Comparison of ENCODE assay signal across 1 cellular context in the genomic region with DNA sequence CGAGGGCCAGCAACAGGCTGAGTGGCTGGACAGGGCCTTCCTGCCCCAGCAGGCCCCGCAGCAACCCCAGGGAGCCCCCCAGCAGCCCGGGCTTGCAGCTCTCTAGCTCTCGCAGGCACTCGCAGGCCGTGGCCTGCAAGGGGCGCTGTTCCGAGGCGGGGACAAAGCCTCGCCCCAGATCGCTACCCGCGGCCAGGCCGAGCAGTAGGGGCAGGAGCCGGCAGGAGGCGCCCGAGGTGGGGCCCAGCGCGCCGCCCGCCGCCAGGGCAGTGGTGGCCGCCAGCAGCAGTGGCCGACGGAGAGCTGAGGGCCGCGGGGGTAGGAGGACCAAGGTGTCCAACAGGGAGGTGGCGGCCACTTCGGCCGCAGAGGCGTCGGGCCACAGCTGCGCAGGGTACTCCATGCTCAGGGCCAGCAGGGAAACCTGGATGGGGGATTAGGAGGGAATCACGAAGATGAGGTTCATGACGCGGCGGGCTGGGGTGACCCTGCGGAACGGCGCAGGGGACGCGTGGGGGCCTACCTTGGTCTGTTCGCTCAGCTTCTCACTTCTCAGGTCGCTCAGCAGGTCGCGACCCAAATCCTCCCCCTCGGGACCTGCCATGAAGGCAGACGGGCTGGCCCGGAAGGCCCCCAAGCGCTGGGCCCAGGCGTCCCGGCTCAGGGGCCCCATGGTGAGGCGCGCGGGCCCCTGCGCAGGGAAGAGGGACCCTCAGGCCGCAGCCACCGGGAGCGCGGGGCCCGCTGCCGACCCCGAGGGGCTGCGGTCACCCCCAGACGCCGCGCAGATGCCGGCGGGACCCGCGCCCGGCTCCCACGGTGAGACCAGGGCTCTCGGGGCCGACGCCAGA.
TF ChIP-seq lines count a peak whose summit lies in the region.

No MANE protein-coding gene starts in this region.

TF ChIP-seq in HEK293, 187 proteins besides CTCF, POLR2A, EP300 and RAD21 (continued from another document):
- TF ChIP-seq, protein P1, sequence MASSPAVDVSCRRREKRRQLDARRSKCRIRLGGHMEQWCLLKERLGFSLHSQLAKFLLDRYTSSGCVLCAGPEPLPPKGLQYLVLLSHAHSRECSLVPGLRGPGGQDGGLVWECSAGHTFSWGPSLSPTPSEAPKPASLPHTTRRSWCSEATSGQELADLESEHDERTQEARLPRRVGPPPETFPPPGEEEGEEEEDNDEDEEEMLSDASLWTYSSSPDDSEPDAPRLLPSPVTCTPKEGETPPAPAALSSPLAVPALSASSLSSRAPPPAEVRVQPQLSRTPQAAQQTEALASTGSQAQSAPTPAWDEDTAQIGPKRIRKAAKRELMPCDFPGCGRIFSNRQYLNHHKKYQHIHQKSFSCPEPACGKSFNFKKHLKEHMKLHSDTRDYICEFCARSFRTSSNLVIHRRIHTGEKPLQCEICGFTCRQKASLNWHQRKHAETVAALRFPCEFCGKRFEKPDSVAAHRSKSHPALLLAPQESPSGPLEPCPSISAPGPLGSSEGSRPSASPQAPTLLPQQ (tag by site-specific recombination; IDR thresholded peaks at IDR 0.05) = peak; percentile 96
- peak; percentile 56 for TF ChIP-seq GLIS2 (tag by site-specific recombination; IDR thresholded peaks at IDR 0.05)
- no peak for TF ChIP-seq BCL11A (tag by site-specific recombination; IDR thresholded peaks at IDR 0.05; ENCODE audit: low read depth)
- TF ChIP-seq ZNF133 (tag by site-specific recombination; IDR thresholded peaks at IDR 0.05) = no peak
- peak; percentile 53; the same call in 1 of the 2 replicates for TF ChIP-seq ZXDB (tag by site-specific recombination; IDR thresholded peaks at IDR 0.05)
- no peak for TF ChIP-seq ZNF549 (tag by site-specific recombination; IDR thresholded peaks at IDR 0.05)
- TF ChIP-seq ZFP69B (tag by site-specific recombination; IDR thresholded peaks at IDR 0.05) = peak; percentile 86
- no peak for TF ChIP-seq ZBTB21 (tag by site-specific recombination; IDR thresholded peaks at IDR 0.05)
- TF ChIP-seq ZNF423 (tag by site-specific recombination; IDR thresholded peaks at IDR 0.05) = no peak
- TF ChIP-seq ZNF660 (tag by site-specific recombination; IDR thresholded peaks at IDR 0.05) = 0 out of 2 replicates have a peak, but pooled peaks have one; percentile 26
- peak; percentile 33; the same call in 1 of the 2 replicates for TF ChIP-seq GLIS1 (tag by site-specific recombination; IDR thresholded peaks at IDR 0.05)
- TF ChIP-seq ZBTB20 (tag by site-specific recombination; IDR thresholded peaks at IDR 0.05) = peak; percentile 18; the same call in 1 of the 2 replicates
- peak; percentile 81 for TF ChIP-seq ZSCAN30 (tag by site-specific recombination; IDR thresholded peaks at IDR 0.05)
- TF ChIP-seq, protein P2, sequence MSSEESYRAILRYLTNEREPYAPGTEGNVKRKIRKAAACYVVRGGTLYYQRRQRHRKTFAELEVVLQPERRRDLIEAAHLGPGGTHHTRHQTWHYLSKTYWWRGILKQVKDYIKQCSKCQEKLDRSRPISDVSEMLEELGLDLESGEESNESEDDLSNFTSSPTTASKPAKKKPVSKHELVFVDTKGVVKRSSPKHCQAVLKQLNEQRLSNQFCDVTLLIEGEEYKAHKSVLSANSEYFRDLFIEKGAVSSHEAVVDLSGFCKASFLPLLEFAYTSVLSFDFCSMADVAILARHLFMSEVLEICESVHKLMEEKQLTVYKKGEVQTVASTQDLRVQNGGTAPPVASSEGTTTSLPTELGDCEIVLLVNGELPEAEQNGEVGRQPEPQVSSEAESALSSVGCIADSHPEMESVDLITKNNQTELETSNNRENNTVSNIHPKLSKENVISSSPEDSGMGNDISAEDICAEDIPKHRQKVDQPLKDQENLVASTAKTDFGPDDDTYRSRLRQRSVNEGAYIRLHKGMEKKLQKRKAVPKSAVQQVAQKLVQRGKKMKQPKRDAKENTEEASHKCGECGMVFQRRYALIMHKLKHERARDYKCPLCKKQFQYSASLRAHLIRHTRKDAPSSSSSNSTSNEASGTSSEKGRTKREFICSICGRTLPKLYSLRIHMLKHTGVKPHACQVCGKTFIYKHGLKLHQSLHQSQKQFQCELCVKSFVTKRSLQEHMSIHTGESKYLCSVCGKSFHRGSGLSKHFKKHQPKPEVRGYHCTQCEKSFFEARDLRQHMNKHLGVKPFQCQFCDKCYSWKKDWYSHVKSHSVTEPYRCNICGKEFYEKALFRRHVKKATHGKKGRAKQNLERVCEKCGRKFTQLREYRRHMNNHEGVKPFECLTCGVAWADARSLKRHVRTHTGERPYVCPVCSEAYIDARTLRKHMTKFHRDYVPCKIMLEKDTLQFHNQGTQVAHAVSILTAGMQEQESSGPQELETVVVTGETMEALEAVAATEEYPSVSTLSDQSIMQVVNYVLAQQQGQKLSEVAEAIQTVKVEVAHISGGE (tag by site-specific recombination; conservative IDR thresholded peaks at IDR 0.05; ENCODE audit: low read depth) = no peak
- no peak for TF ChIP-seq ZNF146 (tag by site-specific recombination; IDR thresholded peaks at IDR 0.05)
- TF ChIP-seq ZNF10 (tag by site-specific recombination; IDR thresholded peaks at IDR 0.05) = peak; percentile 73
